18 cellular contexts compared by ENCODE assay signal in genomic region chr2:149205143-149205542, GRCh38.
DNase-seq lines count a peak whose midpoint lies in the region; ATAC-seq, FAIRE-seq and TF ChIP-seq lines count a peak whose summit lies in the region.
"Had no signal": no experiment of that assay in that cellular context is flagged by ENCODE, and none has a peak within 500 bp of the region (broad histone marks: within the 10 kb centered on the region; RNA-seq: fewer than 3 reads in every experiment).

No MANE protein-coding gene starts in this region.

- H3K36me3 Mint-ChIP-seq in endothelial cell (ENCODE audit: low read depth, unreplicated experiment) (no peaks in the 10 kb centered on the region), progenitor cell of endocrine pancreas (ENCODE audit: insufficient read depth) (peaks cover 43% of the 10 kb centered on the region)
- H3K36me3 Mint-ChIP-seq: CD8-positive, alpha-beta memory T cell had no signal

- TF ChIP-seq POLR2A in HepG2 (IDR thresholded peaks at IDR 0.05; ENCODE audit: insufficient read depth in 1 of 2, low read depth in 2 of 2, low read length in 2 of 2) (no peak), right lobe of liver (IDR thresholded peaks at IDR 0.05) (no peak)

- ATAC-seq in HepG2 (no peak), right lobe of liver (no peak), esophagus mucosa (no peak)

- intact Hi-C loops in HepG2 (cut with micrococcal nuclease; ENCODE audit: unreplicated experiment): no loop called here
- intact Hi-C loops in right lobe of liver (cut with DNase I): no loop called here

- H3K4me3 ChIP-seq in HepG2 (replicated peaks in 1 of 3; ENCODE audit: insufficient read depth in 1 of 3, low read depth in 2 of 3, low read length in 3 of 3) (no peak overlapping the region), right lobe of liver (no peak overlapping the region)
- H3K4me3 ChIP-seq: BLaER1 had no signal

- TF ChIP-seq CTCF in HepG2 (CRISPR knock-in tag; IDR thresholded peaks at IDR 0.05) (no peak), right lobe of liver (IDR thresholded peaks at IDR 0.05) (no peak), endothelial cell (IDR thresholded peaks at IDR 0.05; ENCODE audit: unreplicated experiment) (no peak), progenitor cell of endocrine pancreas (IDR thresholded peaks at IDR 0.05; ENCODE audit: unreplicated experiment) (no peak), GM20000 (IDR thresholded peaks at IDR 0.05; ENCODE audit: extremely low read depth, missing control alignments) (no peak)

- in situ Hi-C loops in HepG2 (cut with HindIII; ENCODE audit: extremely low pct_ligation_motif_present, low pct_unique_long_range_greater_than_20kb): no loop called here

- no peak for FAIRE-seq in HepG2 (lab: Jason Lieb, UNC)
- FAIRE-seq: G401.6, GM12891 had no signal

- H3K79me2 ChIP-seq in HepG2 (ENCODE audit: insufficient read depth, low read length): no peaks in the 10 kb centered on the region

- no TSS peak for BruUV-seq in HepG2 (replicated peaks; lab: Mats Ljungman, UMichigan)

- H3K36me3 ChIP-seq in HepG2 (replicated peaks in 1 of 2; ENCODE audit: control insufficient read depth in 1 of 2, insufficient read depth in 2 of 2, low read length in 2 of 2) (no peaks in the 10 kb centered on the region), right lobe of liver (no peaks in the 10 kb centered on the region)
- H3K36me3 ChIP-seq: BLaER1 had no signal

- H3K27ac ChIP-seq in HepG2 (ENCODE audit: extremely low read length, insufficient read depth, low read length) (no peak overlapping the region), right lobe of liver (no peak overlapping the region)
- H3K27ac ChIP-seq: 22Rv1, BLaER1 had no signal

- H3K9ac ChIP-seq in HepG2 (ENCODE audit: insufficient read depth, low read depth, low read length): no peak overlapping the region
- H3K9ac ChIP-seq: BLaER1 had no signal

- 13% methylated on average over 8 of the region's 8 CpGs for WGBS in HepG2 (ENCODE audit: low lambda C conversion rate)
- 77% methylated on average over 8 of the region's 8 CpGs for WGBS in right lobe of liver (ENCODE audit: insufficient coverage, low coverage, low lambda C conversion rate, missing lambda C conversion rate)

- H3K4me3 Mint-ChIP-seq in endothelial cell (ENCODE audit: unreplicated experiment) (no peak overlapping the region), progenitor cell of endocrine pancreas (ENCODE audit: low read depth) (no peak overlapping the region)
- H3K4me3 Mint-ChIP-seq: CD8-positive, alpha-beta memory T cell; H9; HFFc6; IgD-negative memory B cell had no signal

- H3K9me3 Mint-ChIP-seq in endothelial cell (ENCODE audit: unreplicated experiment) (no peaks in the 10 kb centered on the region), progenitor cell of endocrine pancreas (ENCODE audit: low read depth) (peaks cover 7% of the 10 kb centered on the region)
- H3K9me3 Mint-ChIP-seq: H9, HFFc6, IgD-negative memory B cell had no signal

- H3K4me1 Mint-ChIP-seq in endothelial cell (ENCODE audit: unreplicated experiment) (peaks cover 23% of the 10 kb centered on the region), progenitor cell of endocrine pancreas (ENCODE audit: low read depth) (peaks cover 30% of the 10 kb centered on the region)
- H3K4me1 Mint-ChIP-seq: CD8-positive, alpha-beta memory T cell; H9; IgD-negative memory B cell had no signal

- TF ChIP-seq RAD21 in HepG2 (CRISPR knock-in tag; IDR thresholded peaks at IDR 0.05): no peak

- no peak overlapping the region for H2AFZ ChIP-seq in HepG2 (ENCODE audit: low read length)

- POLR2A ChIA-PET in HepG2 (lab: Yijun Ruan, JAX): no interaction called here

- peaks cover 1% of the 10 kb centered on the region for H3K27me3 Mint-ChIP-seq in endothelial cell (ENCODE audit: unreplicated experiment)
- H3K27me3 Mint-ChIP-seq in progenitor cell of endocrine pancreas: no peaks in the 10 kb centered on the region

- no peak for TF ChIP-seq EP300 in HepG2 (IDR thresholded peaks at IDR 0.05; ENCODE audit: low read depth in 2 of 2, low read length in 2 of 2)
- no peak for TF ChIP-seq EP300 in HepG2 (CRISPR knock-in tag; IDR thresholded peaks at IDR 0.05; ENCODE audit: borderline replicate concordance)

- CTCF ChIA-PET in HepG2 (lab: Yijun Ruan, JAX; ENCODE audit: low intra/inter-chr PET ratio, low total read pairs): no interaction called here

- H3K4me2 ChIP-seq in HepG2 (ENCODE audit: low read depth, low read length): no peak overlapping the region
- H3K4me2 ChIP-seq: BLaER1 had no signal

- H3K4me1 ChIP-seq in HepG2 (ENCODE audit: insufficient read depth, low read length): no peaks in the 10 kb centered on the region
- no peaks in the 10 kb centered on the region for H3K4me1 ChIP-seq in right lobe of liver
- H3K4me1 ChIP-seq: BLaER1 had no signal

- H3K27me3 ChIP-seq in HepG2 (ENCODE audit: control insufficient read depth in 1 of 2, insufficient read depth in 2 of 2, low read length in 2 of 2) (peaks cover 0 to 2% of the 10 kb centered on the region in 2 experiments; a peak in 1 of 5 replicates), right lobe of liver (no peaks in the 10 kb centered on the region)
- H3K27me3 ChIP-seq: BLaER1 had no signal

- H3K27ac Mint-ChIP-seq in endothelial cell (ENCODE audit: unreplicated experiment) (peak overlapping the region; percentile 55), progenitor cell of endocrine pancreas (peak overlapping the region; percentile 69)
- H3K27ac Mint-ChIP-seq: CD8-positive, alpha-beta memory T cell; H9; HFFc6 had no signal

- DNase-seq in DMS153 treated with DMSO at 0.1 percent for 48 hours (lab: John Stamatoyannopoulos, UW; ENCODE audit: unreplicated experiment) (peak; percentile 14), DMS153 (lab: John Stamatoyannopoulos, UW) (no peak), HepG2 (ENCODE audit: low spot score) (peak; percentile 5), right lobe of liver (no peak), endothelial cell (ENCODE audit: low spot score) (no peak), progenitor cell of endocrine pancreas (ENCODE audit: low spot score, unreplicated experiment) (no peak), GM20000 (ENCODE audit: low spot score) (no peak)
- DNase-seq: CD8-positive, alpha-beta memory T cell; DMS79; GOT3; H9; HFFc6 had no signal

- H4K20me1 ChIP-seq in HepG2 (ENCODE audit: insufficient read depth, low read length): no peaks in the 10 kb centered on the region
- H4K20me1 ChIP-seq: BLaER1 had no signal

- H3K9me3 ChIP-seq in HepG2 (ENCODE audit: low read length) (no peaks in the 10 kb centered on the region), right lobe of liver (no peaks in the 10 kb centered on the region)
- H3K9me3 ChIP-seq: BLaER1 had no signal

TF ChIP-seq in HepG2, 621 proteins besides CTCF, POLR2A, EP300 and RAD21 (continues in another document):
- TF ChIP-seq ZBTB46 (CRISPR knock-in tag; IDR thresholded peaks at IDR 0.05; ENCODE audit: borderline replicate concordance) (no peak), ZNF737 (CRISPR knock-in tag; IDR thresholded peaks at IDR 0.05; ENCODE audit: borderline replicate concordance) (no peak)

Comparison
In these comparisons a context has a peak if more than half of its experiments do, and no peak if none do; other contexts are left out.
1. DNase-seq: peak in DMS153 treated with DMSO at 0.1 percent for 48 hours (single experiment) and HepG2 (single experiment); none in DMS153 (single experiment), right lobe of liver (0 of 3), endothelial cell (single experiment), progenitor cell of endocrine pancreas (single experiment) and GM20000 (single experiment).